Comparison of ENCODE assay signal across 24 cellular contexts in genomic region chr9:30579810-30580209, GRCh38.
"Had no signal": no experiment of that assay in that cellular context is flagged by ENCODE, and none has a peak within 500 bp of the region (broad histone marks: within the 10 kb centered on the region; RNA-seq: fewer than 3 reads in every experiment).

No MANE protein-coding gene starts in this region.

- H3K27me3 ChIP-seq: colonic mucosa, dorsolateral prefrontal cortex, esophagus muscularis mucosa, esophagus squamous epithelium, foreskin keratinocyte, gastrocnemius medialis, gastroesophageal sphincter, heart left ventricle, heart right ventricle had no signal

- H3K36me3 ChIP-seq: colonic mucosa, esophagus muscularis mucosa, esophagus squamous epithelium, gastrocnemius medialis, gastroesophageal sphincter, heart left ventricle, heart right ventricle had no signal

- H3K4me3 ChIP-seq: colonic mucosa, coronary artery, dorsolateral prefrontal cortex, esophagus muscularis mucosa, esophagus squamous epithelium, gastrocnemius medialis, gastroesophageal sphincter, heart left ventricle, heart right ventricle had no signal

- H3K4me1 ChIP-seq: colonic mucosa, esophagus muscularis mucosa, esophagus squamous epithelium, foreskin keratinocyte, gastrocnemius medialis, gastroesophageal sphincter, heart left ventricle, heart right ventricle had no signal

- H3K9me3 ChIP-seq: colonic mucosa, esophagus muscularis mucosa, gastrocnemius medialis had no signal

- ATAC-seq: effector memory CD8-positive, alpha-beta T cell; esophagus mucosa; foreskin keratinocyte; gastrocnemius medialis; gastroesophageal sphincter; heart left ventricle; heart right ventricle had no signal

- DNase-seq: colonic mucosa; cortex of kidney; dermis blood vessel endothelial cell; dorsolateral prefrontal cortex; effector CD4-positive, alpha-beta T cell; effector CD8-positive, alpha-beta T cell; effector memory CD4-positive, alpha-beta T cell; effector memory CD8-positive, alpha-beta T cell; endodermal cell; erythroblast; esophagus squamous epithelium; foreskin fibroblast; foreskin keratinocyte; foreskin melanocyte; gastrocnemius medialis; glutamatergic neuron; head of caudate nucleus; heart left ventricle; heart right ventricle had no signal

- H3K27ac ChIP-seq: colonic mucosa, coronary artery, dorsolateral prefrontal cortex, epithelial cell of prostate, esophagus muscularis mucosa, esophagus squamous epithelium, foreskin keratinocyte, gastrocnemius medialis, gastroesophageal sphincter, heart left ventricle, heart right ventricle had no signal
